Comparison of ENCODE assay signal across 14 cellular contexts in the genomic region with DNA sequence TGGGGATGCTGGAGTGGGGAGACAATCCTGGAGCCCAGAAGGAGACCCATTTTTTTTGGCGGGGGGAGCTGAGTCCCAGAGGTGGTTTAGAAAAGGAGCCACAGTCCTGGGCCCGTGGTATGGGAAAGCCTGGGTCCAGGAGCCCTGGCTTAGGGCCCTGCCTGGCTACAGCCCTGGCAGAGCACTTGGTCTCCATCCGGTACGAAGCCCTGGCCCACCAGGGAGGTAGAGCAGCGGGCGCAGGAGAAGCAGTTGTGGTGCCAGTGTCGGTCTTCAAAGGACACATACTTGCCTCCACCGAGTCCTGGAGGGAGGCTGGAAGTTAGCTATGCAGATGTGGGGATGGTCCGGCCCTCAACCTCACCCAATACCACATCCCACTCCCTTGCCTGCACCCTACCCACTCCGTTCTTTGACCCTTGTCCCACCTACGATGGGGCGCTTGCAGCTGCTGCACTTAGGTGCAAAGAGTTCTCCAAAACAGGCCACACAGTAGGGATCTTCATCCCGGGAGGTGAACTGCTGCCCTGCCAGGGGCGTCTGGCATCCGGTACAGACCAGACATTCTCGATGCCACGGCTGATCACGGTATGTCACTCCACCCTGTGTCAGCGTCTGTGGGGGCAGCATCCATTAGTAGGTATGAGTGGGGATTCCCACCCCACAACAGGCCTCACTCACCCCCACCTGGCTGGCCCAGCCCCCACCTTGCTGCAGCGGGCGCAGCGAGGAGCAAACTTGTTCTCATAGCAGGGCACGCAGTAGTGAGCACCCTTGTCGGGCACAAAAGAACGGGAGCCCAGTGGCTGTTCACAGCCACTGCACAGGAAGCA. TPM values are rescaled to one million over a fixed set of nuclear protein-coding genes. Genes with fewer than 3 reads are reported as not detected.
DNase-seq lines count a peak whose midpoint lies in the region; ATAC-seq and TF ChIP-seq lines count a peak whose summit lies in the region.
"Had no signal": no experiment of that assay in that cellular context is flagged by ENCODE, and none has a peak within 500 bp of the region (broad histone marks: within the 10 kb centered on the region; RNA-seq: fewer than 3 reads in every experiment).

No MANE protein-coding gene starts in this region.

- H3K27me3 ChIP-seq in H9 (ENCODE audit: insufficient read depth, low read length), result no peaks in the 10 kb centered on the region
- no peaks in the 10 kb centered on the region for H3K27me3 ChIP-seq in adipocyte (replicated peaks; ENCODE audit: control insufficient read depth, insufficient read depth, low read length)
- H3K27me3 ChIP-seq in mesenchymal stem cell (ENCODE audit: control insufficient read depth in 1 of 2, insufficient read depth in 1 of 2, low read length in 2 of 2), result no peaks in the 10 kb centered on the region

- H3K36me3 ChIP-seq in adipocyte (ENCODE audit: control insufficient read depth, insufficient read depth, low read length, severe bottlenecking), result peaks cover 15% of the 10 kb centered on the region
- peaks cover 21 to 45% of the 10 kb centered on the region in 2 experiments for H3K36me3 ChIP-seq in mesenchymal stem cell (ENCODE audit: control insufficient read depth in 1 of 2, insufficient read depth in 2 of 2, low read depth in 1 of 2, low read length in 2 of 2)

- no peak overlapping the region for H4K91ac ChIP-seq in H9 (ENCODE audit: insufficient read length, low read depth, low read length)
- peak overlapping the region; percentile 22 for H4K91ac ChIP-seq in mesenchymal stem cell (ENCODE audit: low read length)

- no CpG with 5 or more reads among the region's 25 CpGs for WGBS in H9 (ENCODE audit: extremely low coverage, insufficient read length, low lambda C conversion rate)
- WGBS in mesenchymal stem cell, result 92% methylated on average over 20 of the region's 25 CpGs

- peaks cover 39 to 47% of the 10 kb centered on the region in 2 experiments for H3K4me1 Mint-ChIP-seq in H9
- H3K4me1 Mint-ChIP-seq in stimulated activated effector memory CD8-positive, alpha-beta T cell treated with anti-CD3 and anti-CD28 coated beads, Interleukin-12 subunit alpha, Interleukin-12 subunit beta, amount 100 ng/mL, for 72 hours, result peaks cover 57% of the 10 kb centered on the region

- DNase-seq in H9 (no peak), adipocyte (ENCODE audit: low read depth) (no peak), mesenchymal stem cell (no peak), AG20443 (ENCODE audit: low spot score) (no peak), GDM1 (lab: John Stamatoyannopoulos, UW) (no peak), NCI-H2171 (lab: John Stamatoyannopoulos, UW) (no peak), NCI-H69 (lab: John Stamatoyannopoulos, UW) (no peak)
- no peak for DNase-seq in stimulated activated effector memory CD8-positive, alpha-beta T cell treated with anti-CD3 and anti-CD28 coated beads, Interleukin-12 subunit alpha, Interleukin-12 subunit beta, amount 100 ng/mL, for 72 hours (ENCODE audit: low spot score in 2 of 2)
- DNase-seq: activated CD4-positive, alpha-beta T cell treated with anti-CD3 and anti-CD28 coated beads for 1 hour; central memory CD4-positive, alpha-beta T cell; NCI-H2029 treated with DMSO at 0.1 percent for 48 hours; stimulated activated CD8-positive, alpha-beta memory T cell treated with anti-CD3 and anti-CD28 coated beads, Interleukin-4, amount 100 ng/mL, for 48 hours had no signal

- ATAC-seq in stimulated activated effector memory CD8-positive, alpha-beta T cell treated with anti-CD3 and anti-CD28 coated beads, Interleukin-12 subunit alpha, Interleukin-12 subunit beta, amount 100 ng/mL, for 72 hours, result no peak

- H3K14ac ChIP-seq in H9 (ENCODE audit: insufficient read depth, low read length) (no peak overlapping the region), mesenchymal stem cell (ENCODE audit: low read length in 2 of 2) (no peak overlapping the region)

- H3K4me3 ChIP-seq in adipocyte (ENCODE audit: low read length), result no peak overlapping the region
- H3K4me3 ChIP-seq in mesenchymal stem cell (ENCODE audit: insufficient read depth in 1 of 2, low read depth in 1 of 2, low read length in 2 of 2), result no peak overlapping the region

- no peak overlapping the region for H3T11ph ChIP-seq in H9 (ENCODE audit: low read length)

- no peaks in the 10 kb centered on the region for H4K20me1 ChIP-seq in H9 (ENCODE audit: control insufficient read depth, insufficient read depth, insufficient read length)

- peak overlapping the region in 1 of 2 experiments; percentile 80; a peak in 2 of 5 replicates for H3K4me3 Mint-ChIP-seq in H9
- H3K4me3 Mint-ChIP-seq in stimulated activated effector memory CD8-positive, alpha-beta T cell treated with anti-CD3 and anti-CD28 coated beads, Interleukin-12 subunit alpha, Interleukin-12 subunit beta, amount 100 ng/mL, for 72 hours, result no peak overlapping the region

- H3K9ac ChIP-seq in H9 (ENCODE audit: extremely low read depth, insufficient read length, low read length) (no peak overlapping the region), adipocyte (ENCODE audit: low read length) (peak overlapping the region; percentile 40), mesenchymal stem cell (ENCODE audit: low read length) (peak overlapping the region; percentile 72)
- H3K9ac ChIP-seq: KMS-11 had no signal

- peaks cover 17 to 35% (median 32%) of the 10 kb centered on the region in 3 experiments for H3K36me3 Mint-ChIP-seq in H9 (ENCODE audit: insufficient read depth in 1 of 3, low read depth in 3 of 3)
- H3K36me3 Mint-ChIP-seq in stimulated activated effector memory CD8-positive, alpha-beta T cell treated with anti-CD3 and anti-CD28 coated beads, Interleukin-12 subunit alpha, Interleukin-12 subunit beta, amount 100 ng/mL, for 72 hours, result peaks cover 39% of the 10 kb centered on the region

- H2BK12ac ChIP-seq in H9 (ENCODE audit: insufficient read length, low read depth, low read length) (no peak overlapping the region), mesenchymal stem cell (ENCODE audit: low read length in 2 of 2) (peak overlapping the region; percentile 46 to 59)

- no peak overlapping the region for H3K23ac ChIP-seq in H9 (ENCODE audit: insufficient read length, low read depth, low read length)
- H3K23ac ChIP-seq in mesenchymal stem cell (ENCODE audit: low read length in 2 of 2), result no peak overlapping the region

- no peak overlapping the region for H3K4me2 ChIP-seq in H9 (ENCODE audit: insufficient read depth, insufficient read length, low read length)
- H3K4me2 ChIP-seq in mesenchymal stem cell (ENCODE audit: low read length, poor library complexity, severe bottlenecking), result no peak overlapping the region
- H3K4me2 ChIP-seq: KMS-11 had no signal

- H3K4me1 ChIP-seq in H9 (ENCODE audit: insufficient read depth, low read length) (peaks cover 25% of the 10 kb centered on the region), adipocyte (ENCODE audit: control insufficient read depth, insufficient read depth, low read length) (peaks cover 48% of the 10 kb centered on the region), mesenchymal stem cell (ENCODE audit: control insufficient read depth, insufficient read depth, low read depth, low read length) (peaks cover 43% of the 10 kb centered on the region)

- H3K18ac ChIP-seq in H9 (ENCODE audit: insufficient read length, low read depth, low read length) (no peak overlapping the region), mesenchymal stem cell (ENCODE audit: low read depth in 1 of 2, low read length in 2 of 2) (no peak overlapping the region)

- H2AK5ac ChIP-seq in H9 (ENCODE audit: insufficient read length, low read length) (no peak overlapping the region), mesenchymal stem cell (ENCODE audit: low read length, severe bottlenecking) (no peak overlapping the region)

- no peak for TF ChIP-seq CTCF in H9 (conservative IDR thresholded peaks at IDR 0.05)

- no peak overlapping the region for H2BK5ac ChIP-seq in H9 (ENCODE audit: insufficient read length, low read length)
- no peak overlapping the region for H2BK5ac ChIP-seq in mesenchymal stem cell (ENCODE audit: low read depth, low read length, poor library complexity, severe bottlenecking)

- H2AFZ ChIP-seq in H9 (ENCODE audit: low read length) (no peak overlapping the region), mesenchymal stem cell (ENCODE audit: low read depth, low read length) (no peak overlapping the region)

- peak overlapping the region in 2 of 3 experiments; percentile 93; a peak in 4 of 7 replicates for H3K27ac Mint-ChIP-seq in H9
- peak overlapping the region; percentile 18 for H3K27ac Mint-ChIP-seq in stimulated activated effector memory CD8-positive, alpha-beta T cell treated with anti-CD3 and anti-CD28 coated beads, Interleukin-12 subunit alpha, Interleukin-12 subunit beta, amount 100 ng/mL, for 72 hours

- H3K79me1 ChIP-seq in H9 (ENCODE audit: insufficient read depth, low read depth, low read length, poor library complexity, severe bottlenecking), result no peaks in the 10 kb centered on the region
- peaks cover 29% of the 10 kb centered on the region for H3K79me1 ChIP-seq in mesenchymal stem cell (replicated peaks; ENCODE audit: low read length, poor library complexity, severe bottlenecking)

- no peak overlapping the region for H4K8ac ChIP-seq in H9 (replicated peaks; ENCODE audit: insufficient read length, low read depth, low read length)
- H4K8ac ChIP-seq in mesenchymal stem cell (ENCODE audit: low read length), result peak overlapping the region; percentile 77

- H3K4ac ChIP-seq in H9 (ENCODE audit: low read depth, low read length) (no peak overlapping the region), mesenchymal stem cell (ENCODE audit: low read depth in 1 of 2, low read length in 2 of 2) (no peak overlapping the region)

- H4K5ac ChIP-seq in H9 (ENCODE audit: insufficient read length, low read depth, low read length), result no peak overlapping the region

- H3K9me3 ChIP-seq in H9 (ENCODE audit: control insufficient read depth, low read depth, low read length), result no peaks in the 10 kb centered on the region
- no peaks in the 10 kb centered on the region for H3K9me3 ChIP-seq in adipocyte (ENCODE audit: control insufficient read depth, low read length)
- no peaks in the 10 kb centered on the region for H3K9me3 ChIP-seq in mesenchymal stem cell (ENCODE audit: control insufficient read depth, low read length)

- H3K79me2 ChIP-seq in H9 (ENCODE audit: insufficient read depth, low read length), result no peaks in the 10 kb centered on the region; the same call in 1 of the 2 replicates

- no peak overlapping the region for H2BK20ac ChIP-seq in H9 (ENCODE audit: low read depth, low read length, poor library complexity, severe bottlenecking)

- H3K27ac ChIP-seq in H9 (ENCODE audit: insufficient read length, low read depth, low read length), result no peak overlapping the region
- no peak overlapping the region for H3K27ac ChIP-seq in mesenchymal stem cell (ENCODE audit: low read length, poor library complexity, severe bottlenecking)
- H3K27ac ChIP-seq: KMS-11 had no signal

- no peaks in the 10 kb centered on the region for H3K27me3 Mint-ChIP-seq in H9 (ENCODE audit: low read depth)

- H2BK15ac ChIP-seq in H9 (ENCODE audit: low read depth, low read length), result no peak overlapping the region
- H2BK15ac ChIP-seq in mesenchymal stem cell (ENCODE audit: low read depth, poor library complexity, severe bottlenecking), result no peak overlapping the region

- H2BK120ac ChIP-seq in H9 (ENCODE audit: low read depth, low read length, poor library complexity, severe bottlenecking) (no peak overlapping the region), mesenchymal stem cell (ENCODE audit: low read depth, low read length) (no peak overlapping the region)

- no peaks in the 10 kb centered on the region for H3K9me3 Mint-ChIP-seq in H9
- H3K9me3 Mint-ChIP-seq in stimulated activated effector memory CD8-positive, alpha-beta T cell treated with anti-CD3 and anti-CD28 coated beads, Interleukin-12 subunit alpha, Interleukin-12 subunit beta, amount 100 ng/mL, for 72 hours, result no peaks in the 10 kb centered on the region

- peaks cover 13% of the 10 kb centered on the region for H3K23me2 ChIP-seq in H9 (ENCODE audit: insufficient read length, low read depth, low read length, poor library complexity, severe bottlenecking)

- H3K56ac ChIP-seq in H9 (ENCODE audit: insufficient read length, low read depth, low read length), result no peak overlapping the region

RNA-seq across cellular contexts. Expression of gene SF3A3, which starts 7.7 kb away (rescaled TPM):
- total RNA-seq in H9 (2021), result 143 and 144 TPM in 2 replicates
- 34.6 TPM for polyA plus RNA-seq in mesenchymal stem cell (2013, experiment 1 of 2)
- 33.6 TPM for polyA plus RNA-seq in mesenchymal stem cell (2013, experiment 2 of 2)

RNA-seq across cellular contexts. Expression of gene FHL3, which starts 7.8 kb away (rescaled TPM):
- 32.8 and 34.2 TPM in 2 replicates for total RNA-seq in H9 (2021)
- 54.7 TPM for polyA plus RNA-seq in mesenchymal stem cell (2013, experiment 1 of 2)
- 53.0 TPM for polyA plus RNA-seq in mesenchymal stem cell (2013, experiment 2 of 2)

RNA-seq across cellular contexts. Expression of gene UTP11, which starts 15.1 kb away (rescaled TPM):
- 52.4 and 63.1 TPM in 2 replicates for total RNA-seq in H9 (2021)
- 60.0 TPM for polyA plus RNA-seq in mesenchymal stem cell (2013, experiment 1 of 2)
- polyA plus RNA-seq in mesenchymal stem cell (2013, experiment 2 of 2), result 63.6 TPM

RNA-seq across cellular contexts. Expression of gene POU3F1, which starts 49.1 kb away (rescaled TPM):
- 5.8 and 7.0 TPM in 2 replicates for total RNA-seq in H9 (2021)
- not detected for polyA plus RNA-seq in mesenchymal stem cell (2013, experiment 1 of 2)
- polyA plus RNA-seq in mesenchymal stem cell (2013, experiment 2 of 2), result 0.01 TPM
- total RNA-seq: G401 had no signal

RNA-seq across cellular contexts. Expression of gene INPP5B, which starts 50.6 kb away (rescaled TPM):
- 28.2 and 28.8 TPM in 2 replicates for total RNA-seq in H9 (2021)
- 9.4 TPM for polyA plus RNA-seq in mesenchymal stem cell (2013, experiment 1 of 2)
- polyA plus RNA-seq in mesenchymal stem cell (2013, experiment 2 of 2), result 9.0 TPM
